Comparison of ENCODE assay signal across 23 cellular contexts in the genomic region with DNA sequence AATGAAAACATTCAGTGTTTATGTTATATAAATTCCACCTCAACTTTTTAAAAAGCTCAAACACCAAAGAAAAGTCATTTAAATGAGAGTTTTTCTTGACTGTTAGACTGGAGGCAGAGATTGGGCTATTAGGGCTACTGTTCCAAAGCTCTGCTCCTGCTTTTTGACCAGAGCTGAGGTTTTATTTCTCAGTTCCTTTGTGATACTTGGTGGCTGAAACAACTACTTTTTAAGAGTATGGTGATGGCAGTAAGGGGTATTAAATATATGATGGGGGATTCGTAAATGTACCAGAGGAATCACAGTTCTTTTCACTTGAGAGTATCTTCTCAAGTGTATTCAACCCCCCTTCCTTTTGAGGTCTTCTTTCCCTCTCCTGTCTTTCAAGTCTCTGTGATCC.
"Had no signal": no experiment of that assay in that cellular context is flagged by ENCODE, and none has a peak within 500 bp of the region (broad histone marks: within the 10 kb centered on the region; RNA-seq: fewer than 3 reads in every experiment).

No MANE protein-coding gene starts in this region.

- H3K4me3 Mint-ChIP-seq: activated T-helper 1 cell treated with anti-CD3 and anti-CD28 coated beads, Interleukin-12 subunit alpha, Interleukin-12 subunit beta, Interleukin-2, Interleukin-4 antibody, amounts not matched to agents 30 ng/mL and 10 ng/mL and 1 ng/mL, durations not matched to agents 14 hours and 24 hours and 36 hours; central memory CD8-positive, alpha-beta T cell; natural killer cell; stimulated activated naive CD8-positive, alpha-beta T cell treated with anti-CD3 and anti-CD28 coated beads, Interleukin-15, Interleukin-2, amounts not matched to agents 100 ng/mL and 50 ng/mL, for 24 hours; type B pancreatic cell had no signal

- H3K27ac Mint-ChIP-seq: activated T-helper 1 cell treated with anti-CD3 and anti-CD28 coated beads, Interleukin-12 subunit alpha, Interleukin-12 subunit beta, Interleukin-2, Interleukin-4 antibody, amounts not matched to agents 30 ng/mL and 10 ng/mL and 1 ng/mL, durations not matched to agents 14 hours and 24 hours and 36 hours; progenitor cell of endocrine pancreas; stimulated activated naive CD8-positive, alpha-beta T cell treated with anti-CD3 and anti-CD28 coated beads, Interleukin-15, Interleukin-2, amounts not matched to agents 100 ng/mL and 50 ng/mL, for 24 hours; type B pancreatic cell had no signal

- DNase-seq: activated CD4-positive, alpha-beta T cell treated with anti-CD3 and anti-CD28 coated beads, Interleukin-2, amount 50 U/mL, for 1 hour; activated CD8-positive, alpha-beta memory T cell treated with anti-CD3 and anti-CD28 coated beads for 24 hours; activated naive CD4-positive, alpha-beta T cell; anterior cingulate cortex; brain microvascular endothelial cell; hippocampal formation; natural killer cell; nucleus accumbens; right cardiac atrium; stimulated activated CD4-positive, alpha-beta T cell treated with anti-CD3 and anti-CD28 coated beads, Interleukin-15, amount 100 ng/mL, for 24 hours; stimulated activated CD4-positive, alpha-beta T cell treated with anti-CD3 and anti-CD28 coated beads, Interleukin-4, amount 100 ng/mL, for 4 hours; stimulated activated CD8-positive, alpha-beta memory T cell treated with anti-CD3 and anti-CD28 coated beads, Interleukin-4, amount 100 ng/mL, for 48 hours; T-helper 9 cell had no signal

- H3K4me3 ChIP-seq: coronary artery, esophagus muscularis mucosa, skin epidermis had no signal

- H3K4me1 Mint-ChIP-seq: central memory CD8-positive, alpha-beta T cell; natural killer cell had no signal

- H3K27ac ChIP-seq: brain microvascular endothelial cell, coronary artery, esophagus muscularis mucosa, skin epidermis had no signal

- H3K9me3 ChIP-seq: esophagus muscularis mucosa had no signal

- H3K27me3 ChIP-seq: brain microvascular endothelial cell, esophagus muscularis mucosa had no signal

- ATAC-seq: activated CD4-positive, CD25-positive, alpha-beta regulatory T cell treated with anti-CD3 and anti-CD28 coated beads, Interleukin-2, amount 50 U/mL, for 24 hours; left lobe of liver; natural killer cell; right cardiac atrium had no signal

- H3K9me3 Mint-ChIP-seq: natural killer cell had no signal

- H3K36me3 Mint-ChIP-seq: natural killer cell had no signal

- H3K27me3 Mint-ChIP-seq: central memory CD8-positive, alpha-beta T cell; progenitor cell of endocrine pancreas; stimulated activated naive CD8-positive, alpha-beta T cell treated with anti-CD3 and anti-CD28 coated beads, Interleukin-15, Interleukin-2, amounts not matched to agents 100 ng/mL and 50 ng/mL, for 24 hours; type B pancreatic cell had no signal
